In the genomic region with DNA sequence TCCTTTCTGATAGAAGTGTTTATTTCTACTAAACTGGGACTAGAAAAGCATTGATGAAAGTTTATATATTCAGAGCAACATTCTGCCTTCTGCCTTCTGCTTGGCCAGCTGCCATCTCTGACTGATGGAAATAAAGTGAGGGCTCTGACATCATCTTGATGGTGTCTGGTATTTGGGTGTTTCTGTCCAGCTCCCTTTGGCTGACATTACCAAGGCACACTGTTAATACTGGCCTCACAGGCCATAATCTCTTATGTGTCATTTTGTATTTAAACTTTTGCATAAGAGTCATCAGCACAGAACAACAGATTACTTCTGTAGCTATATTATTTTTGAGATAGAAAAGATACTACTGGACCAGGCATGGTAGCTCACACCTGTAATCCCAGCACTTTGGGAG, we compare ENCODE assay signal across 1 cellular context.
A peak's percentile ranks its signal among the peaks of the same experiment; 100 is the strongest.
TF ChIP-seq lines count a peak whose summit lies in the region.

No MANE protein-coding gene starts in this region.

TF ChIP-seq in HEK293, 187 proteins besides CTCF, POLR2A, EP300 and RAD21 (continued from another document):
- TF ChIP-seq, protein P1, sequence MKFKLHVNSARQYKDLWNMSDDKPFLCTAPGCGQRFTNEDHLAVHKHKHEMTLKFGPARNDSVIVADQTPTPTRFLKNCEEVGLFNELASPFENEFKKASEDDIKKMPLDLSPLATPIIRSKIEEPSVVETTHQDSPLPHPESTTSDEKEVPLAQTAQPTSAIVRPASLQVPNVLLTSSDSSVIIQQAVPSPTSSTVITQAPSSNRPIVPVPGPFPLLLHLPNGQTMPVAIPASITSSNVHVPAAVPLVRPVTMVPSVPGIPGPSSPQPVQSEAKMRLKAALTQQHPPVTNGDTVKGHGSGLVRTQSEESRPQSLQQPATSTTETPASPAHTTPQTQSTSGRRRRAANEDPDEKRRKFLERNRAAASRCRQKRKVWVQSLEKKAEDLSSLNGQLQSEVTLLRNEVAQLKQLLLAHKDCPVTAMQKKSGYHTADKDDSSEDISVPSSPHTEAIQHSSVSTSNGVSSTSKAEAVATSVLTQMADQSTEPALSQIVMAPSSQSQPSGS (tag by site-specific recombination; IDR thresholded peaks at IDR 0.05; ENCODE audit: low read depth), result peak; percentile 48; the same call in 1 of the 2 replicates
- TF ChIP-seq ZFP69B (tag by site-specific recombination; IDR thresholded peaks at IDR 0.05), result no peak
- TF ChIP-seq, protein P2, sequence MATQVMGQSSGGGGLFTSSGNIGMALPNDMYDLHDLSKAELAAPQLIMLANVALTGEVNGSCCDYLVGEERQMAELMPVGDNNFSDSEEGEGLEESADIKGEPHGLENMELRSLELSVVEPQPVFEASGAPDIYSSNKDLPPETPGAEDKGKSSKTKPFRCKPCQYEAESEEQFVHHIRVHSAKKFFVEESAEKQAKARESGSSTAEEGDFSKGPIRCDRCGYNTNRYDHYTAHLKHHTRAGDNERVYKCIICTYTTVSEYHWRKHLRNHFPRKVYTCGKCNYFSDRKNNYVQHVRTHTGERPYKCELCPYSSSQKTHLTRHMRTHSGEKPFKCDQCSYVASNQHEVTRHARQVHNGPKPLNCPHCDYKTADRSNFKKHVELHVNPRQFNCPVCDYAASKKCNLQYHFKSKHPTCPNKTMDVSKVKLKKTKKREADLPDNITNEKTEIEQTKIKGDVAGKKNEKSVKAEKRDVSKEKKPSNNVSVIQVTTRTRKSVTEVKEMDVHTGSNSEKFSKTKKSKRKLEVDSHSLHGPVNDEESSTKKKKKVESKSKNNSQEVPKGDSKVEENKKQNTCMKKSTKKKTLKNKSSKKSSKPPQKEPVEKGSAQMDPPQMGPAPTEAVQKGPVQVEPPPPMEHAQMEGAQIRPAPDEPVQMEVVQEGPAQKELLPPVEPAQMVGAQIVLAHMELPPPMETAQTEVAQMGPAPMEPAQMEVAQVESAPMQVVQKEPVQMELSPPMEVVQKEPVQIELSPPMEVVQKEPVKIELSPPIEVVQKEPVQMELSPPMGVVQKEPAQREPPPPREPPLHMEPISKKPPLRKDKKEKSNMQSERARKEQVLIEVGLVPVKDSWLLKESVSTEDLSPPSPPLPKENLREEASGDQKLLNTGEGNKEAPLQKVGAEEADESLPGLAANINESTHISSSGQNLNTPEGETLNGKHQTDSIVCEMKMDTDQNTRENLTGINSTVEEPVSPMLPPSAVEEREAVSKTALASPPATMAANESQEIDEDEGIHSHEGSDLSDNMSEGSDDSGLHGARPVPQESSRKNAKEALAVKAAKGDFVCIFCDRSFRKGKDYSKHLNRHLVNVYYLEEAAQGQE (tag by site-specific recombination; IDR thresholded peaks at IDR 0.05), result peak; percentile 80
- peak; percentile 46 for TF ChIP-seq ZBTB17 (tag by site-specific recombination; IDR thresholded peaks at IDR 0.05)
- TF ChIP-seq, protein P3, sequence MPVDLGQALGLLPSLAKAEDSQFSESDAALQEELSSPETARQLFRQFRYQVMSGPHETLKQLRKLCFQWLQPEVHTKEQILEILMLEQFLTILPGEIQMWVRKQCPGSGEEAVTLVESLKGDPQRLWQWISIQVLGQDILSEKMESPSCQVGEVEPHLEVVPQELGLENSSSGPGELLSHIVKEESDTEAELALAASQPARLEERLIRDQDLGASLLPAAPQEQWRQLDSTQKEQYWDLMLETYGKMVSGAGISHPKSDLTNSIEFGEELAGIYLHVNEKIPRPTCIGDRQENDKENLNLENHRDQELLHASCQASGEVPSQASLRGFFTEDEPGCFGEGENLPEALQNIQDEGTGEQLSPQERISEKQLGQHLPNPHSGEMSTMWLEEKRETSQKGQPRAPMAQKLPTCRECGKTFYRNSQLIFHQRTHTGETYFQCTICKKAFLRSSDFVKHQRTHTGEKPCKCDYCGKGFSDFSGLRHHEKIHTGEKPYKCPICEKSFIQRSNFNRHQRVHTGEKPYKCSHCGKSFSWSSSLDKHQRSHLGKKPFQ (tag by site-specific recombination; IDR thresholded peaks at IDR 0.05), result no peak
